Comparison of ENCODE assay signal across 8 cellular contexts in the genomic region with DNA sequence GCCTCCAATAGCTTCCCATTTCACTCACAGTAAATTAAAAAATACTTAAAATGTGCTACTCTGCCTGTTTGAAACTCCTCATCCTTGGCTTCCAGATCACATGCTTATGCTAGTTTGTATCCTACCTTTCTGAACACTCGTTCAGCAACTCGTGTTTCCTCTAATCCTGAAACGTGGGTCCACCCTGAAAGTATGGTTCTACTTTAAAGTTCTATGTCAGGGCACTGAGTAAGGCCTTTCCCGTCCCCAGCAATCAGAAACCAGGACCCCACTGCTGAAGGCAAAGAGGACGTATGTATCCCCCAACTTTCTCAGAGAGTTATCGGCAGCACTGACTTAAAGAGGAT. TPM values are rescaled to one million over a fixed set of nuclear protein-coding genes. Genes with fewer than 3 reads are reported as not detected.
DNase-seq lines count a peak whose midpoint lies in the region; ATAC-seq and TF ChIP-seq lines count a peak whose summit lies in the region.

No MANE protein-coding gene starts in this region.

- H3K27me3 ChIP-seq in thoracic aorta (replicated peaks; ENCODE audit: insufficient read depth): no peaks in the 10 kb centered on the region

- peak overlapping the region; percentile 76 for H3K27ac ChIP-seq in angular gyrus (ENCODE audit: low read depth, low read length)
- peak overlapping the region; percentile 61 to 85 for H3K27ac ChIP-seq in thoracic aorta

- no peaks in the 10 kb centered on the region for H3K36me3 ChIP-seq in thoracic aorta

- intact Hi-C loops in left colon (cut with DNase I, micrococcal nuclease): no loop called here

- H3K4me1 ChIP-seq in thoracic aorta (ENCODE audit: control insufficient read depth in 1 of 2, low read depth in 2 of 2): peaks cover 7 to 26% of the 10 kb centered on the region in 2 donors

- ATAC-seq in HG02970 (IDR thresholded peaks at IDR 0.05; ENCODE audit: low FRiP score, unreplicated experiment): peak; percentile 4
- ATAC-seq in left colon: peak; percentile 19
- no peak for ATAC-seq in thoracic aorta (ENCODE audit: insufficient number of reproducible peaks, low FRiP score, low read depth)

- TF ChIP-seq CTCF in AG10803 (conservative IDR thresholded peaks at IDR 0.05; ENCODE audit: low read length): no peak
- no peak for TF ChIP-seq CTCF in thoracic aorta (IDR thresholded peaks at IDR 0.05)

- H3K4me3 ChIP-seq in AG10803 (ENCODE audit: low read length) (peak overlapping the region; percentile 83), thoracic aorta (peak overlapping the region; percentile 90)

- DNase-seq in AG10803 (ENCODE audit: low read depth) (peak; percentile 36), left colon (no peak), thoracic aorta (ENCODE audit: low spot score) (no peak), AML-193 (lab: John Stamatoyannopoulos, UW) (no peak), NCI-H510A treated with DMSO at 0.1 percent for 48 hours (lab: John Stamatoyannopoulos, UW) (no peak)
- no peak for DNase-seq in activated CD4-positive, alpha-beta T cell treated with anti-CD3 and anti-CD28 coated beads, Interleukin-2, amount 50 U/mL, for 48 hours

- H3K9me3 ChIP-seq in thoracic aorta: no peaks in the 10 kb centered on the region

RNA-seq across cellular contexts. Expression of a gene that starts 0.4 kb away (rescaled TPM):
- 10 to 100 TPM in 1 of 2 donors, 1 to 10 TPM in 1; 9.5 to 11.1 TPM for total RNA-seq in left colon
- 10 to 100 TPM; 24.8 to 29.7 TPM for total RNA-seq in thoracic aorta

RNA-seq across cellular contexts. Expression of a gene that starts 13.6 kb away (rescaled TPM):
- total RNA-seq in left colon (under 1 TPM; 0.12 to 0.64 TPM), thoracic aorta (1 to 10 TPM; 2.6 to 5.8 TPM)
